In the genomic region with DNA sequence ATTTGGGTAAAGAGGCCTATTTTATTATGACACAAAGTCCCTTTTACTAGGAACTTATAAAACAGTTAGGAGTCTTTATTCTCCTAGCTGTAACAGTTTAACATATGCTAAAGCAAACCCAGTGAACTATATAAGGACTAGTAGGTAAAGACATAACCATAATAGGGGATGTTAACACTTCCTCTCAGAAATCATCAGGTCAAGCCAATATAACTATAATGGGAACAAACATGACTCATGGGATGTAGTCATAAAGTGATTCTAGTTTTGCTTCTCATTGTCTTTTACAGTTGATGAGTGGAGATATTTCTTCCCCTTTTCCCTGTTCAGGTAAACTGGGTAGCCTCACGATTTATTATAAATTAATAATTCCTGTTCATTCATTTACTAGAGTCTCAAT, we compare ENCODE assay signal across 12 cellular contexts. TPM values are rescaled to one million over a fixed set of nuclear protein-coding genes. Genes with fewer than 3 reads are reported as not detected.
A peak's percentile ranks its signal among the peaks of the same experiment; 100 is the strongest.
DNase-seq lines count a peak whose midpoint lies in the region; ATAC-seq and TF ChIP-seq lines count a peak whose summit lies in the region.
"Had no signal": no experiment of that assay in that cellular context is flagged by ENCODE, and none has a peak within 500 bp of the region (broad histone marks: within the 10 kb centered on the region; RNA-seq: fewer than 3 reads in every experiment).

No MANE protein-coding gene starts in this region.

- no peaks in the 10 kb centered on the region for H3F3A ChIP-seq in GM23248 (ENCODE audit: insufficient read depth)

- H3K27me3 ChIP-seq in GM23248 (replicated peaks; ENCODE audit: insufficient read depth) (no peaks in the 10 kb centered on the region), brain microvascular endothelial cell (replicated peaks) (no peaks in the 10 kb centered on the region)

- no peak overlapping the region for H3K9ac ChIP-seq in GM23248

- H3K27ac ChIP-seq in GM23248: no peak overlapping the region
- no peak overlapping the region for H3K27ac ChIP-seq in brain microvascular endothelial cell
- H3K27ac ChIP-seq: thoracic aorta had no signal

- no peaks in the 10 kb centered on the region for H3K9me3 ChIP-seq in GM23248 (ENCODE audit: low read depth)
- H3K9me3 ChIP-seq: thoracic aorta had no signal

- ATAC-seq in GM18502 (IDR thresholded peaks at IDR 0.05; ENCODE audit: poor library complexity, unreplicated experiment) (peak; percentile 84), HG03575 (IDR thresholded peaks at IDR 0.05; ENCODE audit: extremely low read depth, insufficient number of reproducible peaks, low FRiP score, unreplicated experiment) (peak; percentile 87), GM19023 (IDR thresholded peaks at IDR 0.05; ENCODE audit: unreplicated experiment) (no peak)

- H2AFZ ChIP-seq in GM23248: no peak overlapping the region

- no peak for TF ChIP-seq CTCF in foreskin fibroblast (IDR thresholded peaks at IDR 0.05; ENCODE audit: low read depth, low read length)
- TF ChIP-seq CTCF in brain microvascular endothelial cell (IDR thresholded peaks at IDR 0.05; ENCODE audit: low read depth, low read length, missing control alignments): no peak

- 11 to 19% methylated on average over 1 of the region's 1 CpG for WGBS in GM23248 (ENCODE audit: low coverage in 1 of 2, low lambda C conversion rate in 2 of 2, missing lambda C conversion rate in 2 of 2), 2 experiments

- peak; percentile 48 for DNase-seq in GM23248
- DNase-seq in foreskin fibroblast: peak; percentile 8 to 49
- DNase-seq in activated CD4-positive, alpha-beta T cell treated with anti-CD3 and anti-CD28 coated beads for 1 hour: no peak
- DNase-seq in brain microvascular endothelial cell: no peak
- DNase-seq in NCI-H510A treated with DMSO at 0.1 percent for 48 hours (lab: John Stamatoyannopoulos, UW): no peak
- DNase-seq: activated CD4-positive, alpha-beta memory T cell treated with anti-CD3 and anti-CD28 coated beads, Interleukin-2, amount 10 ng/mL, durations not matched to agents 7 days and 5 days; RPMI8226; stimulated activated CD4-positive, alpha-beta T cell treated with anti-CD3 and anti-CD28 coated beads, Interleukin-2, amount 100 ng/mL, for 48 hours had no signal

- 0 out of 2 replicates have a peak, but pooled peaks cover 6% of the 10 kb centered on the region for H3K79me2 ChIP-seq in GM23248 (ENCODE audit: insufficient read depth)

- H3K36me3 ChIP-seq in GM23248 (ENCODE audit: low read depth): no peaks in the 10 kb centered on the region
- H3K36me3 ChIP-seq in brain microvascular endothelial cell (replicated peaks): no peaks in the 10 kb centered on the region
- H3K36me3 ChIP-seq: thoracic aorta had no signal

- no peaks in the 10 kb centered on the region; the same call in 1 of the 2 replicates for H4K20me1 ChIP-seq in GM23248 (ENCODE audit: insufficient read depth)

- no peaks in the 10 kb centered on the region for H3K9me2 ChIP-seq in GM23248 (ENCODE audit: insufficient read depth)

- in situ Hi-C loops in GM23248 (cut with MboI): no loop called here
- in situ Hi-C loops in brain microvascular endothelial cell (cut with HindIII; ENCODE audit: low pct_ligation_motif_present, low sequenced_read_pairs): no loop called here

- H3K4me2 ChIP-seq in GM23248 (ENCODE audit: unreplicated experiment): no peak overlapping the region

- H3K4me3 ChIP-seq in GM23248: no peak overlapping the region
- H3K4me3 ChIP-seq in foreskin fibroblast (ENCODE audit: low read depth in 1 of 2, low read length in 2 of 2): no peak overlapping the region
- H3K4me3 ChIP-seq in brain microvascular endothelial cell (ENCODE audit: low read depth, low read length): no peak overlapping the region
- H3K4me3 ChIP-seq: thoracic aorta had no signal

- H3K4me1 ChIP-seq in GM23248 (ENCODE audit: insufficient read depth): peaks cover 10% of the 10 kb centered on the region

RNA-seq across cellular contexts. Expression of gene PTCHD4, which starts 9.7 kb away (rescaled TPM):
- total RNA-seq in GM23248 (2014; rRNA removed; shearing (Covaris generic)): 0.51 and 0.76 TPM in 2 replicates
- 1.1 and 1.2 TPM in 2 replicates for polyA plus RNA-seq in GM23248 (2016; fragmentation: Nextera tagmentation; extraction: Ambion mirVana)
- total RNA-seq: activated CD4-positive, alpha-beta memory T cell treated with anti-CD3 and anti-CD28 coated beads, Interleukin-2, amount 10 ng/mL, durations not matched to agents 7 days and 5 days had no signal

Comparison
In these comparisons a context has a peak if more than half of its experiments do, and no peak if none do; other contexts are left out.
1. DNase-seq: peak in GM23248 (single experiment) and foreskin fibroblast (2 of 2); none in activated CD4-positive, alpha-beta T cell treated with anti-CD3 and anti-CD28 coated beads for 1 hour (single experiment), brain microvascular endothelial cell (single experiment) and NCI-H510A treated with DMSO at 0.1 percent for 48 hours (single experiment).